8 cellular contexts compared by ENCODE assay signal in genomic region chr4:38967260-38968095, GRCh38.
A peak's percentile ranks its signal among the peaks of the same experiment; 100 is the strongest.
DNase-seq lines count a peak whose midpoint lies in the region; ATAC-seq and TF ChIP-seq lines count a peak whose summit lies in the region.

No MANE protein-coding gene starts in this region.

- H3K27ac ChIP-seq in RWPE2 (ENCODE audit: poor library complexity, severe bottlenecking): peak overlapping the region; percentile 22
- peak overlapping the region; percentile 69 for H3K27ac ChIP-seq in fibroblast of lung (ENCODE audit: insufficient read depth, low read length)

- H3K9me3 Mint-ChIP-seq in osteocyte (ENCODE audit: unreplicated experiment): no peaks in the 10 kb centered on the region

- H3K9me3 ChIP-seq in RWPE2 (ENCODE audit: severe bottlenecking): no peaks in the 10 kb centered on the region
- H3K9me3 ChIP-seq in fibroblast of lung (ENCODE audit: control insufficient read depth, insufficient read depth, low read depth, low read length): no peaks in the 10 kb centered on the region

- H2AFZ ChIP-seq in fibroblast of lung (ENCODE audit: low read length): no peak overlapping the region

- ATAC-seq in RWPE2 (ENCODE audit: low read depth) (peak; percentile 67), GM21447 (IDR thresholded peaks at IDR 0.05; ENCODE audit: unreplicated experiment) (no peak)

- H3K27me3 ChIP-seq in RWPE2 (ENCODE audit: insufficient read depth, poor library complexity, severe bottlenecking): no peaks in the 10 kb centered on the region
- no peaks in the 10 kb centered on the region for H3K27me3 ChIP-seq in fibroblast of lung (ENCODE audit: control insufficient read depth, insufficient read depth, low read length)

- no peaks in the 10 kb centered on the region for H3K27me3 Mint-ChIP-seq in osteocyte (ENCODE audit: unreplicated experiment)

- H3K4me3 ChIP-seq in RWPE2 (ENCODE audit: severe bottlenecking): no peak overlapping the region
- H3K4me3 ChIP-seq in fibroblast of lung (replicated peaks in 1 of 4; ENCODE audit: control extremely low read depth in 1 of 4, insufficient read depth in 1 of 4, low read depth in 3 of 4, low read length in 4 of 4): no peak overlapping the region

- H3K36me3 ChIP-seq in RWPE2 (ENCODE audit: low read depth): peaks cover 28% of the 10 kb centered on the region
- H3K36me3 ChIP-seq in fibroblast of lung (ENCODE audit: control insufficient read depth, insufficient read depth, low read length): no peaks in the 10 kb centered on the region

- peaks cover 35% of the 10 kb centered on the region for H3K4me1 Mint-ChIP-seq in osteocyte (ENCODE audit: unreplicated experiment)

- no peaks in the 10 kb centered on the region for H3K36me3 Mint-ChIP-seq in osteocyte (ENCODE audit: unreplicated experiment)

- no peak overlapping the region for H3K9ac ChIP-seq in fibroblast of lung (ENCODE audit: insufficient read depth, low read length)

- peaks cover 10% of the 10 kb centered on the region for H3K4me1 ChIP-seq in RWPE2 (ENCODE audit: insufficient read depth, poor library complexity, severe bottlenecking)
- peaks cover 2% of the 10 kb centered on the region for H3K4me1 ChIP-seq in fibroblast of lung (ENCODE audit: control insufficient read depth, extremely low read depth, insufficient read depth, low read length)

- no peak overlapping the region for H3K4me3 Mint-ChIP-seq in osteocyte (ENCODE audit: unreplicated experiment)

- no peak for TF ChIP-seq CTCF in RWPE2 (IDR thresholded peaks at IDR 0.05; ENCODE audit: poor library complexity, severe bottlenecking)
- TF ChIP-seq CTCF in fibroblast of lung (conservative IDR thresholded peaks at IDR 0.05 in 1 of 2, IDR thresholded peaks at IDR 0.05 in 1 of 2; ENCODE audit: low read depth in 1 of 2, low read length in 2 of 2): peak in 1 of 2 donors; percentile 3
- TF ChIP-seq CTCF in osteocyte (IDR thresholded peaks at IDR 0.05): peak; percentile 23

- H3K27ac Mint-ChIP-seq in osteocyte (ENCODE audit: unreplicated experiment): peak overlapping the region; percentile 98

- H4K20me1 ChIP-seq in fibroblast of lung (ENCODE audit: control insufficient read depth, extremely low read depth, insufficient read depth, low read length): no peaks in the 10 kb centered on the region

- no peaks in the 10 kb centered on the region for H3K79me2 ChIP-seq in fibroblast of lung (ENCODE audit: control insufficient read depth, insufficient read depth, low read length)

- DNase-seq in ELR (ENCODE audit: low read depth) (peak; percentile 89), RWPE2 (ENCODE audit: low spot score) (no peak), fibroblast of lung (ENCODE audit: low read depth in 2 of 2) (peak; percentile 97 to 99), osteocyte (ENCODE audit: extremely low spot score, unreplicated experiment) (no peak), 8988T (no peak), HK-2 (ENCODE audit: unreplicated experiment) (no peak)
- DNase-seq in activated CD4-positive, CD25-positive, alpha-beta regulatory T cell treated with anti-CD3 and anti-CD28 coated beads, Interleukin-2, amount 50 U/mL, for 72 hours: no peak

- no peak overlapping the region for H3K4me2 ChIP-seq in fibroblast of lung (ENCODE audit: extremely low read depth, insufficient read depth, low read length)

Comparison
In these comparisons a context has a peak if more than half of its experiments do, and no peak if none do; other contexts are left out.
1. DNase-seq: peak in ELR (single experiment) and fibroblast of lung (2 of 2); none in RWPE2 (single experiment), osteocyte (single experiment), 8988T (single experiment), HK-2 (single experiment) and activated CD4-positive, CD25-positive, alpha-beta regulatory T cell treated with anti-CD3 and anti-CD28 coated beads, Interleukin-2, amount 50 U/mL, for 72 hours (single experiment).